In genomic region chr4:168710353-168710946, GRCh38 we compare ENCODE assay signal across 8 cellular contexts.
DNase-seq lines count a peak whose midpoint lies in the region; ATAC-seq and TF ChIP-seq lines count a peak whose summit lies in the region.

No MANE protein-coding gene starts in this region.

- peak; percentile 61 for DNase-seq in activated CD4-positive, alpha-beta T cell treated with anti-CD3 and anti-CD28 coated beads, Interleukin-2, amount 10 ng/mL, durations not matched to agents 24 days and 14 days
- no peak for DNase-seq in activated CD4-positive, alpha-beta T cell treated with anti-CD3 and anti-CD28 coated beads for 1 hour
- DNase-seq in RKO (ENCODE audit: low spot score) (peak; percentile 66), fibroblast of villous mesenchyme (ENCODE audit: low read depth) (peak; percentile 83), pons (ENCODE audit: low spot score) (peak; percentile 64), HuH-7.5 (ENCODE audit: low spot score) (no peak)
- DNase-seq in stimulated activated CD4-positive, alpha-beta T cell treated with anti-CD3 and anti-CD28 coated beads, Interleukin-2, amount 100 ng/mL, for 24 hours = no peak

- no peak for ATAC-seq in HG02642 (IDR thresholded peaks at IDR 0.05; ENCODE audit: poor library complexity, unreplicated experiment)

- peaks cover 6% of the 10 kb centered on the region for H3K27me3 Mint-ChIP-seq in activated CD4-positive, alpha-beta T cell treated with anti-CD3 and anti-CD28 coated beads, Interleukin-2, amount 10 ng/mL, durations not matched to agents 24 days and 14 days

- H3K4me3 ChIP-seq in fibroblast of villous mesenchyme (ENCODE audit: low read depth, low read length) = no peak overlapping the region

- peaks cover 11% of the 10 kb centered on the region for H3K4me1 Mint-ChIP-seq in activated CD4-positive, alpha-beta T cell treated with anti-CD3 and anti-CD28 coated beads, Interleukin-2, amount 10 ng/mL, durations not matched to agents 24 days and 14 days

- H3K27ac Mint-ChIP-seq in activated CD4-positive, alpha-beta T cell treated with anti-CD3 and anti-CD28 coated beads, Interleukin-2, amount 10 ng/mL, durations not matched to agents 24 days and 14 days = no peak overlapping the region

- no peak overlapping the region for H3K4me3 Mint-ChIP-seq in activated CD4-positive, alpha-beta T cell treated with anti-CD3 and anti-CD28 coated beads, Interleukin-2, amount 10 ng/mL, durations not matched to agents 24 days and 14 days

- peak; percentile 69 for TF ChIP-seq CTCF in fibroblast of villous mesenchyme (IDR thresholded peaks at IDR 0.05; ENCODE audit: insufficient read depth, low read depth, low read length)

- intact Hi-C loops in activated CD4-positive, alpha-beta T cell treated with anti-CD3 and anti-CD28 coated beads, Interleukin-2, amount 10 ng/mL, durations not matched to agents 24 days and 14 days (cut with micrococcal nuclease) = loop anchor here (1.0 to 10.0 kb wide), 5 partner anchors 13 to 206 kb away; no protein-coding TSS in a partner anchor

- no peaks in the 10 kb centered on the region for H3K9me3 Mint-ChIP-seq in activated CD4-positive, alpha-beta T cell treated with anti-CD3 and anti-CD28 coated beads, Interleukin-2, amount 10 ng/mL, durations not matched to agents 24 days and 14 days

- no peaks in the 10 kb centered on the region for H3K36me3 Mint-ChIP-seq in activated CD4-positive, alpha-beta T cell treated with anti-CD3 and anti-CD28 coated beads, Interleukin-2, amount 10 ng/mL, durations not matched to agents 24 days and 14 days (ENCODE audit: low read depth)

Comparison
In these comparisons a context has a peak if more than half of its experiments do, and no peak if none do; other contexts are left out.
1. DNase-seq: peak in activated CD4-positive, alpha-beta T cell treated with anti-CD3 and anti-CD28 coated beads, Interleukin-2, amount 10 ng/mL, durations not matched to agents 24 days and 14 days (single experiment), RKO (single experiment), fibroblast of villous mesenchyme (single experiment) and pons (single experiment); none in activated CD4-positive, alpha-beta T cell treated with anti-CD3 and anti-CD28 coated beads for 1 hour (single experiment), HuH-7.5 (single experiment) and stimulated activated CD4-positive, alpha-beta T cell treated with anti-CD3 and anti-CD28 coated beads, Interleukin-2, amount 100 ng/mL, for 24 hours (0 of 2).